ENCODE assay signal across 34 cellular contexts in genomic region chr6:70184723-70185122, GRCh38.
"Had no signal": no experiment of that assay in that cellular context is flagged by ENCODE, and none has a peak within 500 bp of the region (broad histone marks: within the 10 kb centered on the region; RNA-seq: fewer than 3 reads in every experiment).

No MANE protein-coding gene starts in this region.

- H3K4me3 ChIP-seq: MG63 had no signal

- H3K36me3 ChIP-seq: MG63 had no signal

- DNase-seq: Karpas-422, Kasumi-1, MG63, MM.1S, MV-4-11, NCI-H1048, NCI-H1092, NCI-H1092 treated with DMSO at 0.1 percent for 48 hours, NCI-H1105, NCI-H1105 treated with DMSO at 0.1 percent for 48 hours, NCI-H1417, NCI-H1417 treated with DMSO at 0.1 percent for 48 hours, NCI-H1436, NCI-H1436 treated with DMSO at 0.1 percent for 48 hours, NCI-H146, NCI-H1694, NCI-H1694 treated with DMSO at 0.1 percent for 48 hours, NCI-H187, NCI-H187 treated with DMSO at 0.1 percent for 48 hours, NCI-H1930, NCI-H2029, NCI-H2029 treated with DMSO at 0.1 percent for 48 hours, NCI-H2081, NCI-H2081 treated with DMSO at 0.1 percent for 48 hours, NCI-H2107, NCI-H2171, NCI-H2171 treated with DMSO at 0.1 percent for 48 hours, NCI-H2227 treated with DMSO at 0.1 percent for 48 hours, NCI-H226, NCI-H345, NCI-H446, NCI-H446 treated with DMSO at 0.1 percent for 48 hours, NCI-H510A, NCI-H510A treated with DMSO at 0.1 percent for 48 hours had no signal

- H3K9me3 ChIP-seq: MG63 had no signal
